In genomic region chr18:8800445-8800844, GRCh38 we compare ENCODE assay signal across 9 cellular contexts.
DNase-seq lines count a peak whose midpoint lies in the region; FAIRE-seq and TF ChIP-seq lines count a peak whose summit lies in the region.
"Had no signal": no experiment of that assay in that cellular context is flagged by ENCODE, and none has a peak within 500 bp of the region (broad histone marks: within the 10 kb centered on the region; RNA-seq: fewer than 3 reads in every experiment).

No MANE protein-coding gene starts in this region.

- DNase-seq in HTR-8/SVneo (ENCODE audit: insufficient read length, low spot score) = peak; percentile 75
- peak; percentile 96 for DNase-seq in keratinocyte (ENCODE audit: low read depth, low spot score)
- DNase-seq in urothelium cell line (ENCODE audit: low spot score) = peak; percentile 89
- DNase-seq in NCI-H524 (lab: John Stamatoyannopoulos, UW) = no peak
- no peak for DNase-seq in MM.1S
- DNase-seq in activated CD4-positive, alpha-beta T cell treated with anti-CD3 and anti-CD28 coated beads, Interleukin-2, amount 50 U/mL, for 1 hour = no peak
- DNase-seq: right lobe of liver had no signal

- H3K4me1 Mint-ChIP-seq in brain = peaks cover 65% of the 10 kb centered on the region

- H3K27me3 ChIP-seq in keratinocyte (ENCODE audit: control insufficient read depth, extremely low read depth, insufficient read depth, low read length) = no peaks in the 10 kb centered on the region
- no peaks in the 10 kb centered on the region for H3K27me3 ChIP-seq in MM.1S (replicated peaks; ENCODE audit: insufficient read depth, low read length)
- H3K27me3 ChIP-seq: right lobe of liver, suprapubic skin had no signal

- H3K79me2 ChIP-seq in keratinocyte (ENCODE audit: control insufficient read depth, insufficient read depth, low read length) = no peaks in the 10 kb centered on the region
- H3K79me2 ChIP-seq in MM.1S (ENCODE audit: low read length) = no peaks in the 10 kb centered on the region

- dilution Hi-C loops in keratinocyte (cut with MboI; ENCODE audit: extremely low pct_ligation_motif_present, low sequenced_read_pairs) = no loop called here

- H3K4me2 ChIP-seq in keratinocyte (ENCODE audit: control insufficient read depth, extremely low read depth, insufficient read depth, low read depth, low read length) (peak overlapping the region; percentile 83), MM.1S (ENCODE audit: low read depth, low read length) (no peak overlapping the region)

- FAIRE-seq in HTR-8/SVneo (lab: Jason Lieb, UNC) (peak; percentile 66), keratinocyte (lab: Jason Lieb, UNC) (peak; percentile 99), urothelium cell line (lab: Jason Lieb, UNC) (peak; percentile 74)

- H3F3A ChIP-seq in MM.1S (ENCODE audit: insufficient read depth, low read length) = no peaks in the 10 kb centered on the region

- H4K20me1 ChIP-seq in keratinocyte (ENCODE audit: control insufficient read depth, extremely low read depth, insufficient read depth, low read length) (no peaks in the 10 kb centered on the region), MM.1S (ENCODE audit: insufficient read depth, low read length) (no peaks in the 10 kb centered on the region)

- H3K4me1 ChIP-seq in keratinocyte (ENCODE audit: control insufficient read depth, extremely low read depth, insufficient read depth, low read length) (peaks cover 43% of the 10 kb centered on the region), MM.1S (ENCODE audit: low read length) (no peaks in the 10 kb centered on the region)

- peak overlapping the region in 2 of 3 experiments; percentile 30 to 41 for H3K4me3 ChIP-seq in keratinocyte (ENCODE audit: control insufficient read depth in 2 of 3, extremely low read depth in 1 of 3, insufficient read depth in 2 of 3, low read depth in 1 of 3, low read length in 3 of 3)
- no peak overlapping the region for H3K4me3 ChIP-seq in MM.1S (ENCODE audit: low read length)
- H3K4me3 ChIP-seq: right lobe of liver, suprapubic skin had no signal

- TF ChIP-seq CTCF in brain (conservative IDR thresholded peaks at IDR 0.05) (no peak), keratinocyte (optimal IDR thresholded peaks at IDR 0.05 in 1 of 3, IDR thresholded peaks at IDR 0.05 in 1 of 3, conservative IDR thresholded peaks at IDR 0.05 in 1 of 3; ENCODE audit: extremely low read depth in 1 of 3, insufficient read depth in 2 of 3, low read length in 3 of 3) (no peak), MM.1S (IDR thresholded peaks at IDR 0.05; ENCODE audit: low read length) (no peak)

- H3K27ac ChIP-seq in keratinocyte (ENCODE audit: control insufficient read depth, insufficient read depth, low read length) (peak overlapping the region; percentile 80), MM.1S (ENCODE audit: low read length) (no peak overlapping the region)
- H3K27ac ChIP-seq: right lobe of liver had no signal

- no peaks in the 10 kb centered on the region for H3K9me2 ChIP-seq in MM.1S (replicated peaks; ENCODE audit: insufficient read depth, low read length)

- peak overlapping the region; percentile 72 for H3K9ac ChIP-seq in keratinocyte (ENCODE audit: control insufficient read depth, extremely low read depth, insufficient read depth, low read length)
- no peak overlapping the region for H3K9ac ChIP-seq in MM.1S (ENCODE audit: low read length)

- peak overlapping the region in 2 of 5 experiments; percentile 16 to 32 for H3K4me3 Mint-ChIP-seq in brain

- H3K36me3 ChIP-seq in keratinocyte (ENCODE audit: control insufficient read depth in 2 of 2, extremely low read depth in 1 of 2, insufficient read depth in 2 of 2, low read length in 2 of 2) (peaks cover 5 to 38% of the 10 kb centered on the region in 2 experiments), MM.1S (replicated peaks; ENCODE audit: insufficient read depth, low read length) (no peaks in the 10 kb centered on the region; the same call in 1 of the 2 replicates)
- H3K36me3 ChIP-seq: right lobe of liver, suprapubic skin had no signal

- H3K27ac Mint-ChIP-seq in brain = peak overlapping the region in 4 of 5 experiments; percentile 22 to 91 (median 80)

- H3K36me3 Mint-ChIP-seq in brain = peaks cover 57% of the 10 kb centered on the region

- no peaks in the 10 kb centered on the region for H3K27me3 Mint-ChIP-seq in brain

- peaks cover 0 to 4% (median 0%) of the 10 kb centered on the region in 5 experiments for H3K9me3 Mint-ChIP-seq in brain

- H2AFZ ChIP-seq in keratinocyte (ENCODE audit: control insufficient read depth, low read length) = peak overlapping the region; percentile 4
- H2AFZ ChIP-seq in MM.1S (ENCODE audit: low read length) = no peak overlapping the region

- peaks cover 3% of the 10 kb centered on the region for H3K9me1 ChIP-seq in keratinocyte (ENCODE audit: control insufficient read depth, extremely low read depth, insufficient read depth, low read length)

- H3K9me3 ChIP-seq in keratinocyte (ENCODE audit: control insufficient read depth, low read depth, low read length) (no peaks in the 10 kb centered on the region), MM.1S (replicated peaks; ENCODE audit: insufficient read depth, low read length) (no peaks in the 10 kb centered on the region)
- H3K9me3 ChIP-seq: right lobe of liver, suprapubic skin had no signal

Comparison
In these comparisons a context has a peak if more than half of its experiments do, and no peak if none do; other contexts are left out.
1. DNase-seq: peak in HTR-8/SVneo (single experiment), keratinocyte (single experiment) and urothelium cell line (single experiment); none in NCI-H524 (0 of 2), MM.1S (single experiment) and activated CD4-positive, alpha-beta T cell treated with anti-CD3 and anti-CD28 coated beads, Interleukin-2, amount 50 U/mL, for 1 hour (single experiment).